8 cellular contexts compared by ENCODE assay signal in the genomic region with DNA sequence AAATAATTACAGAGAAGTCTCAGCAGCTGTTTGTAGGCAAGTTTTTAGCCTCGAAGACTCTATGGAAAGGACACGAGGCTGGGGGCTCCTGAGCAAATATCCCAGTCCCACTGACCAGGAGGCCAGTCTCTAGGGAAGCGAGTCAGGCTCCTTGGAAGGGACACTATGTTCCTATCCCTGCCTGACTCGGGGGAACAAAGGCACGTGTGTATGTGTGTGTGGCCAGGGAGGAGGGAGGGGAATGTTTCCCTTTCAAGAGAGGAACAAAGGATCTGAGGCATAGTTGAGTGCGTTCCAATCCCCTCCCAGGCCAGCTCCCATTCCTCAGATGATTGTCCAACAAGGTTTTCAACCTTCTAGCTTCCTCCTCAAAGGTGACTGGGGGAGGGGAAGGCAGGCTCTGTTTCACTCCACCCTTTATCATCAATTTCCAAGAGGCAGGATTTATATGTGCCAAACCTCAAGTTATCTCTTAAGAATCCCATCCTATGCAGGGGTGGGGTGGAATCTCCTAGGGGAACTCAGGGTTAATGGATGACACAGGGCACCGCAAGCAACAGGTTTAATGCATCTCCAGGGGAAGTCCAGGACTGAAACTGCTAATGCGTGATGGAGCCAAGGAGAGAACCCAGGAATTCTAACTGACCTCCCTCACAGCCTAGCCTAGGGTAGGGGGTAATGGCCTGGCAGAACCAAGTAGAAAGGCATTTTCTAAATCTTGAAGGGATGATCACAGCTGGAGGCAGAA. TPM values are rescaled to one million over a fixed set of nuclear protein-coding genes. Genes with fewer than 3 reads are reported as not detected.
A peak's percentile ranks its signal among the peaks of the same experiment; 100 is the strongest.
DNase-seq lines count a peak whose midpoint lies in the region; ATAC-seq and TF ChIP-seq lines count a peak whose summit lies in the region.

No MANE protein-coding gene starts in this region.

- no peak for DNase-seq in activated CD4-positive, alpha-beta T cell treated with anti-CD3 and anti-CD28 coated beads, Interleukin-2, amount 10 ng/mL, durations not matched to agents 7 days and 5 days
- no peak for DNase-seq in activated CD4-positive, alpha-beta T cell treated with anti-CD3 and anti-CD28 coated beads, Interleukin-2, amount 50 U/mL, for 4 hours
- no peak for DNase-seq in activated CD4-positive, alpha-beta memory T cell treated with anti-CD3 and anti-CD28 coated beads, Interleukin-2, amount 10 ng/mL, durations not matched to agents 7 days and 5 days
- DNase-seq in foreskin keratinocyte (peak; percentile 85 to 95), NCI-H446 (lab: John Stamatoyannopoulos, UW) (no peak)

- peaks cover 71% of the 10 kb centered on the region for H3K36me3 Mint-ChIP-seq in activated CD4-positive, alpha-beta T cell treated with anti-CD3 and anti-CD28 coated beads, Interleukin-2, amount 10 ng/mL, durations not matched to agents 7 days and 5 days (ENCODE audit: low read depth)
- peaks cover 79% of the 10 kb centered on the region for H3K36me3 Mint-ChIP-seq in activated CD4-positive, alpha-beta memory T cell treated with anti-CD3 and anti-CD28 coated beads, Interleukin-2, amount 10 ng/mL, durations not matched to agents 7 days and 5 days (ENCODE audit: low read depth)

- H2AFZ ChIP-seq in neural cell (ENCODE audit: low read depth, low read length): no peak overlapping the region

- peaks cover 3% of the 10 kb centered on the region for H4K20me1 ChIP-seq in neural cell (ENCODE audit: insufficient read depth)

- CTCF ChIA-PET in activated CD4-positive, alpha-beta T cell treated with anti-CD3 and anti-CD28 coated beads, Interleukin-2, amount 10 ng/mL, durations not matched to agents 7 days and 5 days (lab: Charles Lee): interaction anchor here (0.9 to 1.8 kb wide), 6 partner anchors 8 to 100 kb away, joined by 3 to 6 read pairs (median 4); partner anchors contain the start of gene BCL2L1
- CTCF ChIA-PET in activated CD4-positive, alpha-beta memory T cell treated with anti-CD3 and anti-CD28 coated beads, Interleukin-2, amount 10 ng/mL, durations not matched to agents 7 days and 5 days (lab: Charles Lee): interaction anchor here (1.2 to 4.0 kb wide), 3 partner anchors 11 to 79 kb away, joined by 3 to 22 read pairs (median 3); no protein-coding TSS in a partner anchor

- H3K4me1 ChIP-seq in foreskin keratinocyte: peaks cover 63% of the 10 kb centered on the region

- ATAC-seq in foreskin keratinocyte (peak; percentile 36), GM18502 (IDR thresholded peaks at IDR 0.05; ENCODE audit: poor library complexity, unreplicated experiment) (no peak), HG03108 (IDR thresholded peaks at IDR 0.05; ENCODE audit: unreplicated experiment) (no peak)

- no peaks in the 10 kb centered on the region for H3K9me3 ChIP-seq in neural cell (ENCODE audit: low read length)

- TF ChIP-seq EP300 in neural cell (conservative IDR thresholded peaks at IDR 0.05; ENCODE audit: poor library complexity, severe bottlenecking): no peak

- H3K27ac ChIP-seq in foreskin keratinocyte (peak overlapping the region; percentile 97), neural cell (ENCODE audit: low read length) (no peak overlapping the region)

- H3K9me2 ChIP-seq in neural cell (ENCODE audit: insufficient read depth, low read length): no peaks in the 10 kb centered on the region

- H3K4me1 Mint-ChIP-seq in activated CD4-positive, alpha-beta T cell treated with anti-CD3 and anti-CD28 coated beads, Interleukin-2, amount 10 ng/mL, durations not matched to agents 7 days and 5 days: peaks cover 89% of the 10 kb centered on the region
- peaks cover 92% of the 10 kb centered on the region for H3K4me1 Mint-ChIP-seq in activated CD4-positive, alpha-beta memory T cell treated with anti-CD3 and anti-CD28 coated beads, Interleukin-2, amount 10 ng/mL, durations not matched to agents 7 days and 5 days

- H3K27me3 ChIP-seq in foreskin keratinocyte (no peaks in the 10 kb centered on the region), neural cell (ENCODE audit: insufficient read depth, low read depth, low read length) (no peaks in the 10 kb centered on the region)

- H3K4me3 ChIP-seq in neural cell (ENCODE audit: low read length): peak overlapping the region; percentile 36

- no peak overlapping the region for H3K9ac ChIP-seq in neural cell (ENCODE audit: low read length)

- H3K79me2 ChIP-seq in neural cell (replicated peaks; ENCODE audit: insufficient read depth, low read length): peaks cover 62% of the 10 kb centered on the region

- no peak overlapping the region for H3K4me3 Mint-ChIP-seq in activated CD4-positive, alpha-beta T cell treated with anti-CD3 and anti-CD28 coated beads, Interleukin-2, amount 10 ng/mL, durations not matched to agents 7 days and 5 days
- H3K4me3 Mint-ChIP-seq in activated CD4-positive, alpha-beta memory T cell treated with anti-CD3 and anti-CD28 coated beads, Interleukin-2, amount 10 ng/mL, durations not matched to agents 7 days and 5 days: no peak overlapping the region

- H3K27me3 Mint-ChIP-seq in activated CD4-positive, alpha-beta T cell treated with anti-CD3 and anti-CD28 coated beads, Interleukin-2, amount 10 ng/mL, durations not matched to agents 7 days and 5 days: no peaks in the 10 kb centered on the region
- no peaks in the 10 kb centered on the region for H3K27me3 Mint-ChIP-seq in activated CD4-positive, alpha-beta memory T cell treated with anti-CD3 and anti-CD28 coated beads, Interleukin-2, amount 10 ng/mL, durations not matched to agents 7 days and 5 days

- no peak overlapping the region for H3K4me2 ChIP-seq in neural cell (ENCODE audit: low read length)

- TF ChIP-seq CTCF in foreskin keratinocyte (conservative IDR thresholded peaks at IDR 0.05): no peak
- no peak for TF ChIP-seq CTCF in neural cell (IDR thresholded peaks at IDR 0.05; ENCODE audit: poor library complexity, severe bottlenecking)

- no peaks in the 10 kb centered on the region for H3K9me3 Mint-ChIP-seq in activated CD4-positive, alpha-beta T cell treated with anti-CD3 and anti-CD28 coated beads, Interleukin-2, amount 10 ng/mL, durations not matched to agents 7 days and 5 days
- H3K9me3 Mint-ChIP-seq in activated CD4-positive, alpha-beta memory T cell treated with anti-CD3 and anti-CD28 coated beads, Interleukin-2, amount 10 ng/mL, durations not matched to agents 7 days and 5 days: no peaks in the 10 kb centered on the region

- POLR2A ChIA-PET in activated CD4-positive, alpha-beta T cell treated with anti-CD3 and anti-CD28 coated beads, Interleukin-2, amount 10 ng/mL, durations not matched to agents 7 days and 5 days (lab: Charles Lee): no interaction called here
- POLR2A ChIA-PET in activated CD4-positive, alpha-beta memory T cell treated with anti-CD3 and anti-CD28 coated beads, Interleukin-2, amount 10 ng/mL, durations not matched to agents 7 days and 5 days (lab: Charles Lee): interaction anchor here (0.9 to 1.5 kb wide), 4 partner anchors 9 to 51 kb away, joined by 4 to 6 read pairs (median 5); partner anchors contain the start of gene BCL2L1

- peaks cover 16% of the 10 kb centered on the region for H3K36me3 ChIP-seq in neural cell (ENCODE audit: insufficient read depth, low read length)

- H3K27ac Mint-ChIP-seq in activated CD4-positive, alpha-beta T cell treated with anti-CD3 and anti-CD28 coated beads, Interleukin-2, amount 10 ng/mL, durations not matched to agents 7 days and 5 days: peak overlapping the region; percentile 67
- peak overlapping the region; percentile 34 for H3K27ac Mint-ChIP-seq in activated CD4-positive, alpha-beta memory T cell treated with anti-CD3 and anti-CD28 coated beads, Interleukin-2, amount 10 ng/mL, durations not matched to agents 7 days and 5 days

- TF ChIP-seq RAD21 in neural cell (conservative IDR thresholded peaks at IDR 0.05): no peak

- H3F3A ChIP-seq in neural cell (ENCODE audit: insufficient read depth, low read length, poor library complexity, severe bottlenecking): no peaks in the 10 kb centered on the region

TF ChIP-seq in neural cell, 6 proteins besides CTCF, POLR2A, EP300 and RAD21:
- no peak for TF ChIP-seq POLR2AphosphoS5 (IDR thresholded peaks at IDR 0.05)
- no peak for TF ChIP-seq EZH2 (IDR thresholded peaks at IDR 0.05; ENCODE audit: borderline replicate concordance, insufficient read depth, low read length, poor library complexity, severe bottlenecking)

RNA-seq across cellular contexts. Expression of gene BCL2L1, which starts 9.9 kb away (rescaled TPM):
- total RNA-seq in activated CD4-positive, alpha-beta T cell treated with anti-CD3 and anti-CD28 coated beads, Interleukin-2, amount 10 ng/mL, durations not matched to agents 7 days and 5 days: 10 to 100 TPM; 57.1 to 58.8 TPM
- total RNA-seq in activated CD4-positive, alpha-beta memory T cell treated with anti-CD3 and anti-CD28 coated beads, Interleukin-2, amount 10 ng/mL, durations not matched to agents 7 days and 5 days: 10 to 100 TPM; 67.7 to 72.5 TPM
- total RNA-seq in foreskin keratinocyte: 114 and 136 TPM in 2 replicates
- 106 and 115 TPM in 2 replicates for polyA plus RNA-seq in foreskin keratinocyte
- polyA plus RNA-seq in neural cell: 125 and 134 TPM in 2 replicates
- 140 and 152 TPM in 2 replicates for polyA minus RNA-seq in neural cell

RNA-seq across cellular contexts. Expression of gene TPX2, which starts 26.4 kb away (rescaled TPM):
- 100 to 1,000 TPM; 164 to 193 TPM for total RNA-seq in activated CD4-positive, alpha-beta T cell treated with anti-CD3 and anti-CD28 coated beads, Interleukin-2, amount 10 ng/mL, durations not matched to agents 7 days and 5 days
- total RNA-seq in activated CD4-positive, alpha-beta memory T cell treated with anti-CD3 and anti-CD28 coated beads, Interleukin-2, amount 10 ng/mL, durations not matched to agents 7 days and 5 days: 100 to 1,000 TPM; 137 to 138 TPM
- 106 and 126 TPM in 2 replicates for total RNA-seq in foreskin keratinocyte
- polyA plus RNA-seq in foreskin keratinocyte (47.2 and 65.4 TPM in 2 replicates), neural cell (1.6 and 2.1 TPM in 2 replicates)
- polyA minus RNA-seq in neural cell: 6.3 and 8.5 TPM in 2 replicates

Comparison
In these comparisons a context has a peak if more than half of its experiments do, and no peak if none do; other contexts are left out.
1. DNase-seq: peak in foreskin keratinocyte (2 of 2); none in activated CD4-positive, alpha-beta T cell treated with anti-CD3 and anti-CD28 coated beads, Interleukin-2, amount 10 ng/mL, durations not matched to agents 7 days and 5 days (single experiment), activated CD4-positive, alpha-beta T cell treated with anti-CD3 and anti-CD28 coated beads, Interleukin-2, amount 50 U/mL, for 4 hours (0 of 2), activated CD4-positive, alpha-beta memory T cell treated with anti-CD3 and anti-CD28 coated beads, Interleukin-2, amount 10 ng/mL, durations not matched to agents 7 days and 5 days (single experiment) and NCI-H446 (0 of 2).